In genomic region chr10:1034758-1035157, GRCh38 we compare ENCODE assay signal across 27 cellular contexts. TPM values are rescaled to one million over a fixed set of nuclear protein-coding genes. Genes with fewer than 3 reads are reported as not detected.
DNase-seq lines count a peak whose midpoint lies in the region; ATAC-seq, FAIRE-seq and TF ChIP-seq lines count a peak whose summit lies in the region.
"Had no signal": no experiment of that assay in that cellular context is flagged by ENCODE, and none has a peak within 500 bp of the region (broad histone marks: within the 10 kb centered on the region; RNA-seq: fewer than 3 reads in every experiment).

No MANE protein-coding gene starts in this region.

- peaks cover 21% of the 10 kb centered on the region for H3K4me1 Mint-ChIP-seq in HFFc6 (ENCODE audit: low read depth)
- peaks cover 1% of the 10 kb centered on the region for H3K4me1 Mint-ChIP-seq in mesothelial cell of epicardium

- H3K4me3 Mint-ChIP-seq in HFFc6, result no peak overlapping the region
- H3K4me3 Mint-ChIP-seq in mesothelial cell of epicardium, result no peak overlapping the region
- H3K4me3 Mint-ChIP-seq: activated naive CD4-positive, alpha-beta T cell treated with anti-CD3 and anti-CD28 coated beads for 36 hours; activated T-cell treated with anti-CD3 and anti-CD28 coated beads, Interleukin-2, amount 50 U/mL, for 72 hours; CD8-positive, alpha-beta T cell; natural killer cell; stimulated activated effector memory CD8-positive, alpha-beta T cell treated with anti-CD3 and anti-CD28 coated beads, Interleukin-12 subunit alpha, Interleukin-12 subunit beta, amount 100 ng/mL, for 72 hours had no signal

- no peak for ATAC-seq in GM21528 (IDR thresholded peaks at IDR 0.05; ENCODE audit: low FRiP score, unreplicated experiment)
- ATAC-seq: activated T-cell treated with anti-CD3 and anti-CD28 coated beads, Interleukin-2, amount 50 U/mL, for 72 hours; CD8-positive, alpha-beta T cell; esophagus mucosa; natural killer cell; Right ventricle myocardium inferior; stimulated activated effector memory CD8-positive, alpha-beta T cell treated with anti-CD3 and anti-CD28 coated beads, Interleukin-12 subunit alpha, Interleukin-12 subunit beta, amount 100 ng/mL, for 72 hours had no signal

- no peaks in the 10 kb centered on the region for H3K9me3 ChIP-seq in skeletal muscle tissue (ENCODE audit: control insufficient read depth in 3 of 3, low read length in 3 of 3)

- H3K9me3 Mint-ChIP-seq in HFFc6, result no peaks in the 10 kb centered on the region
- H3K9me3 Mint-ChIP-seq in mesothelial cell of epicardium, result no peaks in the 10 kb centered on the region
- H3K9me3 Mint-ChIP-seq: activated naive CD4-positive, alpha-beta T cell treated with anti-CD3 and anti-CD28 coated beads for 36 hours; activated T-cell treated with anti-CD3 and anti-CD28 coated beads, Interleukin-2, amount 50 U/mL, for 72 hours; CD8-positive, alpha-beta T cell; natural killer cell; stimulated activated effector memory CD8-positive, alpha-beta T cell treated with anti-CD3 and anti-CD28 coated beads, Interleukin-12 subunit alpha, Interleukin-12 subunit beta, amount 100 ng/mL, for 72 hours had no signal

- H3K36me3 ChIP-seq in skeletal muscle tissue (ENCODE audit: control insufficient read depth in 3 of 3, insufficient read depth in 3 of 3, low read length in 3 of 3), result peaks cover 0 to 11% (median 0%) of the 10 kb centered on the region in 3 donors

- intact Hi-C loops in dorsolateral prefrontal cortex (cut with DNase I), result loop anchor here in 1 of 2 donors (2.0 kb wide), 1 partner anchor 14 kb away; the partner anchor contains the start of gene IDI1

- H3K9ac ChIP-seq in skeletal muscle tissue (ENCODE audit: low read depth in 1 of 3, low read length in 3 of 3), result peak overlapping the region; percentile 15 to 74 (median 17)

- no peaks in the 10 kb centered on the region for H3K27me3 ChIP-seq in dorsolateral prefrontal cortex
- H3K27me3 ChIP-seq in skeletal muscle tissue (ENCODE audit: control insufficient read depth in 3 of 3, insufficient read depth in 3 of 3, low read length in 3 of 3), result no peaks in the 10 kb centered on the region

- H3K27ac Mint-ChIP-seq in HFFc6, result peak overlapping the region; percentile 37; the same call in 1 of the 2 replicates
- H3K27ac Mint-ChIP-seq in mesothelial cell of epicardium, result peak overlapping the region; percentile 79
- H3K27ac Mint-ChIP-seq: activated naive CD4-positive, alpha-beta T cell treated with anti-CD3 and anti-CD28 coated beads for 36 hours; CD8-positive, alpha-beta T cell; stimulated activated effector memory CD8-positive, alpha-beta T cell treated with anti-CD3 and anti-CD28 coated beads, Interleukin-12 subunit alpha, Interleukin-12 subunit beta, amount 100 ng/mL, for 72 hours had no signal

- no peak for FAIRE-seq in H54 (lab: Jason Lieb, UNC)
- FAIRE-seq: small intestine had no signal

- H3K27ac ChIP-seq in dorsolateral prefrontal cortex (peak overlapping the region; percentile 61 to 98 (median 91)), skeletal muscle tissue (ENCODE audit: low read depth, low read length) (peak overlapping the region; percentile 92)

- TF ChIP-seq CTCF in HFFc6 (IDR thresholded peaks at IDR 0.05) (no peak), dorsolateral prefrontal cortex (IDR thresholded peaks at IDR 0.05 in 54 of 56, conservative IDR thresholded peaks at IDR 0.05 in 2 of 56; ENCODE audit: low read depth in 1 of 56, partially characterized antibody in 56 of 56) (peak in 1 of 56 donors; percentile 4), mesothelial cell of epicardium (IDR thresholded peaks at IDR 0.05; ENCODE audit: unreplicated experiment) (no peak)

- H3K36me3 Mint-ChIP-seq in HFFc6 (ENCODE audit: low read depth), result no peaks in the 10 kb centered on the region; the same call in 1 of the 2 replicates
- peaks cover 6% of the 10 kb centered on the region for H3K36me3 Mint-ChIP-seq in mesothelial cell of epicardium
- H3K36me3 Mint-ChIP-seq: natural killer cell had no signal

- no peak for TF ChIP-seq POLR2A in H54 (IDR thresholded peaks at IDR 0.05; ENCODE audit: low read depth, low read length)

- H3K4me3 ChIP-seq in dorsolateral prefrontal cortex (peak overlapping the region in 16 of 59 donors; percentile 2 to 33 (median 16)), skeletal muscle tissue (ENCODE audit: low read length in 3 of 3) (peak overlapping the region in 1 of 3 donors; percentile 23)

- DNase-seq in HFFc6, result no peak
- DNase-seq in dorsolateral prefrontal cortex, result peak in 1 of 10 donors; percentile 61
- DNase-seq in mesothelial cell of epicardium (ENCODE audit: low spot score in 2 of 2, unreplicated experiment in 2 of 2), result no peak
- no peak for DNase-seq in MV-4-11 (lab: John Stamatoyannopoulos, UW)
- no peak for DNase-seq in H54 (ENCODE audit: insufficient read length, low spot score)
- DNase-seq in NCI-H1930 (lab: John Stamatoyannopoulos, UW), result no peak
- DNase-seq: activated naive CD4-positive, alpha-beta T cell treated with anti-CD3 and anti-CD28 coated beads for 36 hours; activated T-cell treated with anti-CD3 and anti-CD28 coated beads, Interleukin-2, amount 50 U/mL, for 72 hours; CD8-positive, alpha-beta T cell; DMS53; effector CD8-positive, alpha-beta T cell; glutamatergic neuron; mesendoderm; natural killer cell; NCI-H1092 treated with DMSO at 0.1 percent for 48 hours; NCI-H2081; NCI-H446 treated with DMSO at 0.1 percent for 48 hours; OCI-M1; small intestine; stimulated activated CD4-positive, alpha-beta T cell treated with anti-CD3 and anti-CD28 coated beads, Interleukin-2, amount 100 ng/mL, for 24 hours had no signal

- peaks cover 29 to 42% (median 42%) of the 10 kb centered on the region in 3 donors for H3K4me1 ChIP-seq in skeletal muscle tissue (ENCODE audit: control insufficient read depth in 3 of 3, insufficient read depth in 3 of 3, low read length in 3 of 3)

- H3K27me3 Mint-ChIP-seq in HFFc6 (ENCODE audit: insufficient read depth) (no peaks in the 10 kb centered on the region), mesothelial cell of epicardium (ENCODE audit: low read depth) (no peaks in the 10 kb centered on the region)

RNA-seq across cellular contexts. Expression of gene IDI2, which starts 9.1 kb away (rescaled TPM):
- total RNA-seq in HFFc6 (2021; fragmentation: NEBNext Ultra II Directional; extraction: Animal tissue kit (Norgen Biotek cat#: 25700)), result not detected
- total RNA-seq in dorsolateral prefrontal cortex (under 1 TPM in 1 of 120 experiments, not detected in 119; 0.75 TPM), mesothelial cell of epicardium (not detected in 3 replicates), skeletal muscle tissue (not detected)
- total RNA-seq: activated naive CD4-positive, alpha-beta T cell treated with anti-CD3 and anti-CD28 coated beads for 36 hours; activated T-cell treated with anti-CD3 and anti-CD28 coated beads, Interleukin-2, amount 50 U/mL, for 72 hours; CD8-positive, alpha-beta T cell; cerebellum; esophagus mucosa; LHCN-M2; natural killer cell had no signal

RNA-seq across cellular contexts. Expression of gene IDI1, which starts 14.2 kb away (rescaled TPM):
- 10 to 100 TPM; 17.5 to 22.8 (median 20.2) TPM for total RNA-seq in HFFc6 (2021; fragmentation: NEBNext Ultra II Directional; extraction: Animal tissue kit (Norgen Biotek cat#: 25700))
- total RNA-seq in dorsolateral prefrontal cortex (100 to 1,000 TPM in 1 of 120 experiments, 10 to 100 TPM in 119; 35.1 to 115 (median 59.2) TPM), mesothelial cell of epicardium (41.4 to 47.6 TPM (median 42.9 TPM) in 3 replicates), skeletal muscle tissue (31.8 TPM)

RNA-seq across cellular contexts. Expression of gene WDR37, which starts 21.4 kb away (rescaled TPM):
- total RNA-seq in HFFc6 (2021; fragmentation: NEBNext Ultra II Directional; extraction: Animal tissue kit (Norgen Biotek cat#: 25700)), result 10 to 100 TPM; 17.0 to 22.8 (median 18.8) TPM
- 100 to 1,000 TPM in 2 of 120 experiments, 10 to 100 TPM in 118; 39.0 to 104 (median 78.6) TPM for total RNA-seq in dorsolateral prefrontal cortex
- total RNA-seq in mesothelial cell of epicardium, result 20.3 to 21.1 TPM (median 20.8 TPM) in 3 replicates
- 12.5 TPM for total RNA-seq in skeletal muscle tissue

RNA-seq across cellular contexts. Expression of gene GTPBP4, which starts 46.5 kb away (rescaled TPM):
- 10 to 100 TPM; 60.2 to 80.3 (median 68.3) TPM for total RNA-seq in HFFc6 (2021; fragmentation: NEBNext Ultra II Directional; extraction: Animal tissue kit (Norgen Biotek cat#: 25700))
- total RNA-seq in dorsolateral prefrontal cortex (10 to 100 TPM; 20.9 to 41.8 (median 31.2) TPM), mesothelial cell of epicardium (66.3 to 68.5 TPM (median 67.5 TPM) in 3 replicates), skeletal muscle tissue (14.1 TPM)
